In the genomic region with DNA sequence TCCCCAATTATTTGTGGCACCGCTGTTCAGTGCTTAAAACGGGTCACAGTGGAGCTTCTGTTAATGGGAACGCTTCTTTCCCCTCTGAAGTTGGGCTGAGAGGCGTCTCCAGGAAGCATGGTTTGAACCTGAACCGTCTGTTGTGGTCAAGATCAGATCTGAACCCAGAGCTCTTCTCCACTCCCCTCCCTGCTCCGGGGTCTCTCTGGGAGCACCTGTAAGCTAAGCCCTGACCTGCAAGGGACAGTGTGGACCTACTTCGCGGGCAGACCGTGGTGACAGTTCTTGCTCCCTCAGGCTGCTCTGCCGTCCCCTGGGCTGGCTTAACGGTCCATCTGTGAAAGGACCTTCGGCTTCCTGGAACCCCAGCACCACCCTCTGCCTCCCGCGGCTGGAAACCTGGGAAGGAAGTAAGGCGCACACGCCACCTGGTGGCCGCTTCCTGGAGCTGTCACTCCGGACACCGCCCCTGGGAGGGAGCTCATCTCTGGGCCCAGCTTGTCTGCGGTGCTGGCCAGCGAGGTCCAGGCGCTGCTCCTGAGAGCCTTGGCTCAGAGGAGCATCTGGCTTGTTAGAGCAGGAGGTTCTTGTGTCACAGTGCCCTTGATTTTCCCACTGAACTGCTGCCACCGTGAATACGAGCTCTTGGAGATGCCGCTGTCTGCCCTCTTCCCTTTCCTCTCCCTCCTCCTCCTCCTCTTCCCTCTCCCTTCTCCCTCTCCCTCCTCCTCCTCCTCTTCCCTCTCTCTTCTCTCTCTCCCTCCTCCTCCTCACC, we compare ENCODE assay signal across 8 cellular contexts.
DNase-seq lines count a peak whose midpoint lies in the region; ATAC-seq lines count a peak whose summit lies in the region.

No MANE protein-coding gene starts in this region.

- H3K27ac Mint-ChIP-seq in activated naive CD4-positive, alpha-beta T cell treated with anti-CD3 and anti-CD28 coated beads, Interleukin-2, amount 50 U/mL, for 72 hours, result no peak overlapping the region

- ATAC-seq in GM21619 (IDR thresholded peaks at IDR 0.05; ENCODE audit: unreplicated experiment) (peak; percentile 48), GM19035 (IDR thresholded peaks at IDR 0.05; ENCODE audit: unreplicated experiment) (no peak), HG03469 (IDR thresholded peaks at IDR 0.05; ENCODE audit: unreplicated experiment) (no peak)
- ATAC-seq in activated naive CD4-positive, alpha-beta T cell treated with anti-CD3 and anti-CD28 coated beads, Interleukin-2, amount 50 U/mL, for 72 hours, result peak; percentile 53 to 62

- H3K4me1 ChIP-seq in iPS-15b (ENCODE audit: control insufficient read depth, insufficient read depth, low read length), result no peaks in the 10 kb centered on the region

- H3K36me3 Mint-ChIP-seq in activated naive CD4-positive, alpha-beta T cell treated with anti-CD3 and anti-CD28 coated beads, Interleukin-2, amount 50 U/mL, for 72 hours, result peaks cover 0 to 8% of the 10 kb centered on the region in 2 donors

- DNase-seq in DMS153 (lab: John Stamatoyannopoulos, UW), result peak; percentile 70
- DNase-seq in NCI-H460 (ENCODE audit: extremely low read depth, low read depth), result peak; percentile 21
- DNase-seq in activated naive CD4-positive, alpha-beta T cell treated with anti-CD3 and anti-CD28 coated beads, Interleukin-2, amount 50 U/mL, for 72 hours (ENCODE audit: low spot score in 2 of 2), result peak; percentile 42 to 53
- peak; percentile 27 to 61 for DNase-seq in stimulated activated CD4-positive, alpha-beta T cell treated with anti-CD3 and anti-CD28 coated beads, Interleukin-2, amount 100 ng/mL, for 24 hours

- H3K9me3 Mint-ChIP-seq in activated naive CD4-positive, alpha-beta T cell treated with anti-CD3 and anti-CD28 coated beads, Interleukin-2, amount 50 U/mL, for 72 hours, result no peaks in the 10 kb centered on the region

- peak overlapping the region; percentile 61 for H3K4me3 ChIP-seq in iPS-15b (ENCODE audit: low read depth, low read length)

- H3K9me3 ChIP-seq in iPS-15b (ENCODE audit: control insufficient read depth, insufficient read depth, low read length), result no peaks in the 10 kb centered on the region

- no peak overlapping the region for H3K9ac ChIP-seq in iPS-15b (ENCODE audit: low read depth, low read length)

- peaks cover 2% of the 10 kb centered on the region for H3K27me3 ChIP-seq in iPS-15b (ENCODE audit: control insufficient read depth, insufficient read depth, low read length)

- H3K36me3 ChIP-seq in iPS-15b (ENCODE audit: control insufficient read depth, insufficient read depth, low read length), result no peaks in the 10 kb centered on the region

Comparison
In these comparisons a context has a peak if more than half of its experiments do, and no peak if none do; other contexts are left out.
1. ATAC-seq: peak in GM21619 (single experiment) and activated naive CD4-positive, alpha-beta T cell treated with anti-CD3 and anti-CD28 coated beads, Interleukin-2, amount 50 U/mL, for 72 hours (2 of 2); none in GM19035 (single experiment) and HG03469 (single experiment).
2. Peak in every context shown above with its lines, with median percentiles within 50 percentile points of each other: DNase-seq.